In genomic region chr4:93444860-93445259, GRCh38 we compare ENCODE assay signal across 1 cellular context.
TF ChIP-seq lines count a peak whose summit lies in the region.

No MANE protein-coding gene starts in this region.

TF ChIP-seq in SK-N-SH, 30 proteins besides CTCF, POLR2A, EP300 and RAD21 (continued from another document):
- TF ChIP-seq REST (IDR thresholded peaks at IDR 0.05; ENCODE audit: low read depth, low read length) = no peak
- no peak for TF ChIP-seq SMC3 (IDR thresholded peaks at IDR 0.05; ENCODE audit: low read depth, low read length)
